In the genomic region with DNA sequence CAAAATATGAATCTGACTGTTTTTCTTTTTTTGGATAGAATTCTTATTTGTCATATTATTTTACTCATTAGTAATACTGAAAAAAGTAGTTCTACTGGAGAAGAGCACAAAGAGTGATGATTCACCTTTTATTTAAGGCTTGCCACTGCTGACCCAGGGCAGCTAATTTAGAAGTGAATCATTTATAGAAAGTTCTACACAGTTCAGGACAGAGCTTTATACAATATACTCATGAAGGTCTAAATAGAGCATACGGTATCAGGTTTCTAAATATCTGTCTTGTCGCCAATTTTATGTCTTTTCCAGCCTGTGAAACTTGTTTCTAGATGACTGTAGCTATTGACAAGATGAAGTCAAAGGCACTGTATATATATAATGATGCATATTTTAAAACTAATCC, we compare ENCODE assay signal across 12 cellular contexts. TPM values are rescaled to one million over a fixed set of nuclear protein-coding genes. Genes with fewer than 3 reads are reported as not detected.
DNase-seq lines count a peak whose midpoint lies in the region; ATAC-seq and TF ChIP-seq lines count a peak whose summit lies in the region.
"Had no signal": no experiment of that assay in that cellular context is flagged by ENCODE, and none has a peak within 500 bp of the region (broad histone marks: within the 10 kb centered on the region; RNA-seq: fewer than 3 reads in every experiment).

No MANE protein-coding gene starts in this region.

- peaks cover 13 to 40% (median 33%) of the 10 kb centered on the region in 4 donors for H3K4me1 ChIP-seq in esophagus muscularis mucosa
- H3K4me1 ChIP-seq in skeletal muscle tissue (ENCODE audit: control insufficient read depth in 3 of 3, insufficient read depth in 3 of 3, low read length in 3 of 3) = peaks cover 16 to 24% (median 17%) of the 10 kb centered on the region in 3 donors
- H3K4me1 ChIP-seq in H9 (ENCODE audit: insufficient read depth, low read length) = no peaks in the 10 kb centered on the region
- H3K4me1 ChIP-seq: spleen, uterus had no signal

- no peak overlapping the region for H4K8ac ChIP-seq in H9 (replicated peaks; ENCODE audit: insufficient read length, low read depth, low read length)

- no peak for TF ChIP-seq CTCF in esophagus muscularis mucosa (IDR thresholded peaks at IDR 0.05)
- TF ChIP-seq CTCF in GM10248 (IDR thresholded peaks at IDR 0.05; ENCODE audit: control extremely low read depth, extremely low read depth, low read depth, missing control alignments) = no peak
- TF ChIP-seq CTCF in H9 (conservative IDR thresholded peaks at IDR 0.05) = no peak

- H2BK15ac ChIP-seq in H9 (ENCODE audit: low read depth, low read length) = no peak overlapping the region

- no peak for TF ChIP-seq POLR2A in esophagus muscularis mucosa (IDR thresholded peaks at IDR 0.05; ENCODE audit: low read depth)

- POLR2A ChIA-PET in GM10248 (lab: Yijun Ruan, JAX) = no interaction called here

- no peaks in the 10 kb centered on the region for H3K23me2 ChIP-seq in H9 (ENCODE audit: insufficient read length, low read depth, low read length, poor library complexity, severe bottlenecking)

- no peak overlapping the region for H2BK120ac ChIP-seq in H9 (ENCODE audit: low read depth, low read length, poor library complexity, severe bottlenecking)

- H3K4me1 Mint-ChIP-seq in H9 = no peaks in the 10 kb centered on the region

- no peak overlapping the region for H3K27ac Mint-ChIP-seq in H9

- no peak overlapping the region for H3K9ac ChIP-seq in skeletal muscle tissue (ENCODE audit: low read depth in 1 of 3, low read length in 3 of 3)
- no peak overlapping the region for H3K9ac ChIP-seq in H9 (ENCODE audit: extremely low read depth, insufficient read length, low read length)
- H3K9ac ChIP-seq: BLaER1 treated with 17β-estradiol and CSF1 and Interleukin-3, amounts not matched to agents 10 nM and 100 nM had no signal

- peak; percentile 87 to 98 for ATAC-seq in activated CD4-positive, CD25-positive, alpha-beta regulatory T cell treated with anti-CD3 and anti-CD28 coated beads, Interleukin-2, amount 50 U/mL, for 24 hours

- H3K27me3 Mint-ChIP-seq in H9 (ENCODE audit: low read depth) = peaks cover 4% of the 10 kb centered on the region

- H3K36me3 Mint-ChIP-seq in H9 (ENCODE audit: insufficient read depth in 1 of 3, low read depth in 3 of 3) = no peaks in the 10 kb centered on the region

- H3K79me1 ChIP-seq in H9 (ENCODE audit: insufficient read depth, low read depth, low read length, poor library complexity, severe bottlenecking) = no peaks in the 10 kb centered on the region

- no peak overlapping the region for H3K4me3 ChIP-seq in esophagus muscularis mucosa
- H3K4me3 ChIP-seq in skeletal muscle tissue (ENCODE audit: low read length in 3 of 3) = no peak overlapping the region
- H3K4me3 ChIP-seq: BLaER1 treated with 17β-estradiol and CSF1 and Interleukin-3, amounts not matched to agents 10 nM and 100 nM; spleen; uterus had no signal

- H3K27me3 ChIP-seq in esophagus muscularis mucosa = no peaks in the 10 kb centered on the region
- no peaks in the 10 kb centered on the region for H3K27me3 ChIP-seq in skeletal muscle tissue (ENCODE audit: control insufficient read depth in 3 of 3, insufficient read depth in 3 of 3, low read length in 3 of 3)
- H3K27me3 ChIP-seq in H9 (ENCODE audit: insufficient read depth, low read length) = no peaks in the 10 kb centered on the region
- H3K27me3 ChIP-seq: BLaER1 treated with 17β-estradiol and CSF1 and Interleukin-3, amounts not matched to agents 10 nM and 100 nM; spleen; uterus had no signal

- TF ChIP-seq EP300 in esophagus muscularis mucosa (IDR thresholded peaks at IDR 0.05) = no peak

- no peak overlapping the region for H2AK5ac ChIP-seq in H9 (ENCODE audit: insufficient read length, low read length)

- no peak overlapping the region for H3K18ac ChIP-seq in H9 (ENCODE audit: insufficient read length, low read depth, low read length)

- H3K9me3 ChIP-seq in esophagus muscularis mucosa = no peaks in the 10 kb centered on the region
- H3K9me3 ChIP-seq in skeletal muscle tissue (ENCODE audit: control insufficient read depth in 3 of 3, low read length in 3 of 3) = no peaks in the 10 kb centered on the region
- H3K9me3 ChIP-seq in H9 (ENCODE audit: control insufficient read depth, low read depth, low read length) = no peaks in the 10 kb centered on the region
- H3K9me3 ChIP-seq: BLaER1 treated with 17β-estradiol and CSF1 and Interleukin-3, amounts not matched to agents 10 nM and 100 nM; spleen; uterus had no signal

- H4K5ac ChIP-seq in H9 (ENCODE audit: insufficient read length, low read depth, low read length) = no peak overlapping the region

- no peak overlapping the region for H3K4me2 ChIP-seq in H9 (ENCODE audit: insufficient read depth, insufficient read length, low read length)

- H3K14ac ChIP-seq in H9 (ENCODE audit: insufficient read depth, low read length) = no peak overlapping the region

- no peak for DNase-seq in activated CD4-positive, CD25-positive, alpha-beta regulatory T cell (lab: John Stamatoyannopoulos, UW)
- peak; percentile 77 for DNase-seq in HPDE6-E6E7 (ENCODE audit: extremely low spot score)
- DNase-seq in esophagus muscularis mucosa (ENCODE audit: extremely low spot score) = no peak
- no peak for DNase-seq in GM10248 (ENCODE audit: extremely low spot score)
- DNase-seq in SHP77 (lab: John Stamatoyannopoulos, UW) = no peak
- no peak for DNase-seq in H9
- DNase-seq: activated CD4-positive, alpha-beta T cell treated with anti-CD3 and anti-CD28 coated beads, Interleukin-2, amount 50 U/mL, for 48 hours; spleen; uterus had no signal

- no peak overlapping the region for H3K4ac ChIP-seq in H9 (ENCODE audit: low read depth, low read length)

- H3K56ac ChIP-seq in H9 (ENCODE audit: insufficient read length, low read depth, low read length) = no peak overlapping the region

- no peak overlapping the region for H2BK12ac ChIP-seq in H9 (ENCODE audit: insufficient read length, low read depth, low read length)

- H3K36me3 ChIP-seq in esophagus muscularis mucosa (no peaks in the 10 kb centered on the region), skeletal muscle tissue (ENCODE audit: control insufficient read depth in 3 of 3, insufficient read depth in 3 of 3, low read length in 3 of 3) (no peaks in the 10 kb centered on the region)
- H3K36me3 ChIP-seq: BLaER1 treated with 17β-estradiol and CSF1 and Interleukin-3, amounts not matched to agents 10 nM and 100 nM; spleen; uterus had no signal

- no peak overlapping the region for H2BK20ac ChIP-seq in H9 (ENCODE audit: low read depth, low read length, poor library complexity, severe bottlenecking)

- 43% methylated on average over 2 of the region's 2 CpGs for WGBS in esophagus muscularis mucosa
- no CpG with 5 or more reads among the region's 2 CpGs for WGBS in H9 (ENCODE audit: extremely low coverage, insufficient read length, low lambda C conversion rate)

- no peaks in the 10 kb centered on the region for H3K9me3 Mint-ChIP-seq in H9

- CTCF ChIA-PET in GM10248 (lab: Yijun Ruan, JAX) = no interaction called here

- no peak overlapping the region for H4K91ac ChIP-seq in H9 (ENCODE audit: insufficient read length, low read depth, low read length)

- no peak overlapping the region for H3K4me3 Mint-ChIP-seq in H9

- no peaks in the 10 kb centered on the region for H4K20me1 ChIP-seq in H9 (ENCODE audit: control insufficient read depth, insufficient read depth, insufficient read length)
- H4K20me1 ChIP-seq: BLaER1 treated with 17β-estradiol and CSF1 and Interleukin-3, amounts not matched to agents 10 nM and 100 nM had no signal

- no peak overlapping the region for H2AFZ ChIP-seq in H9 (ENCODE audit: low read length)

- intact Hi-C loops in esophagus muscularis mucosa (cut with DNase I) = no loop called here

- H3K27ac ChIP-seq in esophagus muscularis mucosa (replicated peaks in 1 of 4) (peak overlapping the region; percentile 53 to 69 (median 64)), skeletal muscle tissue (ENCODE audit: low read depth, low read length) (peak overlapping the region; percentile 54), H9 (ENCODE audit: insufficient read length, low read depth, low read length) (no peak overlapping the region)
- H3K27ac ChIP-seq: BLaER1 treated with 17β-estradiol and CSF1 and Interleukin-3, amounts not matched to agents 10 nM and 100 nM had no signal

- no peak overlapping the region for H2BK5ac ChIP-seq in H9 (ENCODE audit: insufficient read length, low read length)

- no peaks in the 10 kb centered on the region for H3K79me2 ChIP-seq in H9 (ENCODE audit: insufficient read depth, low read length)

- no peak overlapping the region for H3K23ac ChIP-seq in H9 (ENCODE audit: insufficient read length, low read depth, low read length)

- no peak overlapping the region for H3T11ph ChIP-seq in H9 (ENCODE audit: low read length)

RNA-seq across cellular contexts. Expression of a gene that starts 25.0 kb away (rescaled TPM):
- total RNA-seq in esophagus muscularis mucosa = 1 to 10 TPM; 4.5 to 8.7 (median 6.8) TPM
- total RNA-seq in skeletal muscle tissue = 1.6 TPM
- 0.85 and 0.90 TPM in 2 replicates for total RNA-seq in H9 (2021)
